ENCODE assay signal across 8 cellular contexts in genomic region chr10:74177140-74177677, GRCh38. TPM values are rescaled to one million over a fixed set of nuclear protein-coding genes. Genes with fewer than 3 reads are reported as not detected.
DNase-seq lines count a peak whose midpoint lies in the region; ATAC-seq and TF ChIP-seq lines count a peak whose summit lies in the region.

No MANE protein-coding gene starts in this region.

- TF ChIP-seq CTCF in 22Rv1 (IDR thresholded peaks at IDR 0.05), result no peak
- no peak for TF ChIP-seq CTCF in GM20000 (IDR thresholded peaks at IDR 0.05; ENCODE audit: extremely low read depth, missing control alignments)
- TF ChIP-seq CTCF in suprapubic skin (IDR thresholded peaks at IDR 0.05), result no peak

- H3K36me3 Mint-ChIP-seq in natural killer cell treated with Interleukin-12 subunit alpha and Interleukin-12 subunit beta and Interleukin-15 and Interleukin-18, amount 100 ng/mL, for 72 hours, result no peaks in the 10 kb centered on the region

- 13% methylated on average over 6 of the region's 13 CpGs for WGBS in suprapubic skin

- DNase-seq in GM20000 (ENCODE audit: low spot score) (peak; percentile 48), MG63 (peak; percentile 61), suprapubic skin (ENCODE audit: low spot score in 2 of 2) (peak in 1 of 2 donors; percentile 79), NCI-H1436 treated with DMSO at 0.1 percent for 48 hours (lab: John Stamatoyannopoulos, UW) (no peak)
- peak; percentile 60 for DNase-seq in activated CD8-positive, alpha-beta memory T cell treated with anti-CD3 and anti-CD28 coated beads, Interleukin-2, amount 50 U/mL, for 4 hours
- peak; percentile 63 for DNase-seq in natural killer cell treated with Interleukin-12 subunit alpha and Interleukin-12 subunit beta and Interleukin-15 and Interleukin-18, amount 100 ng/mL, for 72 hours (ENCODE audit: low spot score)

- no peaks in the 10 kb centered on the region for H3K9me3 Mint-ChIP-seq in natural killer cell treated with Interleukin-12 subunit alpha and Interleukin-12 subunit beta and Interleukin-15 and Interleukin-18, amount 100 ng/mL, for 72 hours

- H3K4me3 ChIP-seq in MG63 (peak overlapping the region; percentile 55), suprapubic skin (peak overlapping the region; percentile 81)

- H3K9me3 ChIP-seq in MG63 (no peaks in the 10 kb centered on the region), suprapubic skin (no peaks in the 10 kb centered on the region)

- TF ChIP-seq POLR2A in suprapubic skin (IDR thresholded peaks at IDR 0.05), result no peak

- H3K27ac ChIP-seq in 22Rv1 (peak overlapping the region; percentile 91), suprapubic skin (peak overlapping the region; percentile 94)

- H3K4me1 Mint-ChIP-seq in natural killer cell treated with Interleukin-12 subunit alpha and Interleukin-12 subunit beta and Interleukin-15 and Interleukin-18, amount 100 ng/mL, for 72 hours (ENCODE audit: low read depth in 2 of 2), result peaks cover 22 to 35% of the 10 kb centered on the region in 2 donors

- no peaks in the 10 kb centered on the region for H3K27me3 Mint-ChIP-seq in natural killer cell treated with Interleukin-12 subunit alpha and Interleukin-12 subunit beta and Interleukin-15 and Interleukin-18, amount 100 ng/mL, for 72 hours

- peaks cover 42% of the 10 kb centered on the region for H3K4me1 ChIP-seq in suprapubic skin

- H3K27me3 ChIP-seq in MG63 (no peaks in the 10 kb centered on the region), suprapubic skin (no peaks in the 10 kb centered on the region)

- peak; percentile 74 for ATAC-seq in esophagus mucosa
- ATAC-seq in natural killer cell treated with Interleukin-12 subunit alpha and Interleukin-12 subunit beta and Interleukin-15 and Interleukin-18, amount 100 ng/mL, for 72 hours, result peak in 1 of 2 donors; percentile 29

- peak overlapping the region; percentile 88 for H3K4me3 Mint-ChIP-seq in natural killer cell treated with Interleukin-12 subunit alpha and Interleukin-12 subunit beta and Interleukin-15 and Interleukin-18, amount 100 ng/mL, for 72 hours

- peak overlapping the region; percentile 93 to 94 for H3K27ac Mint-ChIP-seq in natural killer cell treated with Interleukin-12 subunit alpha and Interleukin-12 subunit beta and Interleukin-15 and Interleukin-18, amount 100 ng/mL, for 72 hours

- H3K36me3 ChIP-seq in MG63 (no peaks in the 10 kb centered on the region), suprapubic skin (no peaks in the 10 kb centered on the region)

- TF ChIP-seq EP300 in suprapubic skin (IDR thresholded peaks at IDR 0.05), result no peak

RNA-seq across cellular contexts. Expression of gene ADK, which starts 26.2 kb away (rescaled TPM):
- 18.1 and 26.5 TPM in 2 replicates for total RNA-seq in MG63 (2014; rRNA removed; shearing (Covaris generic); ENCODE audit: low replicate concordance)
- total RNA-seq in esophagus mucosa (50.8 TPM), suprapubic skin (10 to 100 TPM; 33.0 to 57.3 (median 48.0) TPM)
- 10 to 100 TPM; 18.9 to 49.5 TPM for total RNA-seq in natural killer cell treated with Interleukin-12 subunit alpha and Interleukin-12 subunit beta and Interleukin-15 and Interleukin-18, amount 100 ng/mL, for 72 hours

RNA-seq across cellular contexts. Expression of gene AP3M1, which starts 26.6 kb away (rescaled TPM):
- total RNA-seq in MG63 (2014; rRNA removed; shearing (Covaris generic); ENCODE audit: low replicate concordance), result 3.6 and 5.5 TPM in 2 replicates
- 22.6 TPM for total RNA-seq in esophagus mucosa
- total RNA-seq in natural killer cell treated with Interleukin-12 subunit alpha and Interleukin-12 subunit beta and Interleukin-15 and Interleukin-18, amount 100 ng/mL, for 72 hours, result 10 to 100 TPM; 53.3 to 60.7 TPM
- 10 to 100 TPM; 19.7 to 24.7 (median 21.1) TPM for total RNA-seq in suprapubic skin
